22 cellular contexts compared by ENCODE assay signal in genomic region chr5:59198832-59199231, GRCh38.
DNase-seq lines count a peak whose midpoint lies in the region; ATAC-seq, FAIRE-seq and TF ChIP-seq lines count a peak whose summit lies in the region.
"Had no signal": no experiment of that assay in that cellular context is flagged by ENCODE, and none has a peak within 500 bp of the region (broad histone marks: within the 10 kb centered on the region; RNA-seq: fewer than 3 reads in every experiment).

No MANE protein-coding gene starts in this region.

- TF ChIP-seq RAD21 in HepG2 (CRISPR knock-in tag; IDR thresholded peaks at IDR 0.05), result no peak

- no peaks in the 10 kb centered on the region for H3K27me3 Mint-ChIP-seq in chondrocyte (ENCODE audit: low read depth)
- no peaks in the 10 kb centered on the region for H3K27me3 Mint-ChIP-seq in natural killer cell treated with Interleukin-12 subunit alpha and Interleukin-12 subunit beta and Interleukin-15 and Interleukin-18, amount 100 ng/mL, for 72 hours

- no peak for FAIRE-seq in HepG2 (lab: Jason Lieb, UNC)
- FAIRE-seq: H54 had no signal

- H3K9ac ChIP-seq in HepG2 (ENCODE audit: insufficient read depth, low read depth, low read length) (no peak overlapping the region), muscle layer of colon (ENCODE audit: low read length) (no peak overlapping the region)
- H3K9ac ChIP-seq: KMS-11 had no signal

- no peaks in the 10 kb centered on the region for H3K4me1 ChIP-seq in HepG2 (ENCODE audit: insufficient read depth, low read length)
- no peaks in the 10 kb centered on the region for H3K4me1 ChIP-seq in right lobe of liver
- H3K4me1 ChIP-seq in muscle layer of colon (ENCODE audit: insufficient read depth, low read length), result peaks cover 25% of the 10 kb centered on the region
- no peaks in the 10 kb centered on the region for H3K4me1 ChIP-seq in spleen

- POLR2A ChIA-PET in HepG2 (lab: Yijun Ruan, JAX), result no interaction called here

- WGBS in HepG2 (ENCODE audit: low lambda C conversion rate), result 91% methylated on average over 1 of the region's 1 CpG
- 75% methylated on average over 1 of the region's 1 CpG for WGBS in right lobe of liver (ENCODE audit: insufficient coverage, low coverage, low lambda C conversion rate, missing lambda C conversion rate)
- WGBS in spleen, 5 donors, result 83 to 97% (median 93%) methylated on average over 1 of the region's 1 CpG

- no peak overlapping the region for H3K4me3 Mint-ChIP-seq in chondrocyte (ENCODE audit: unreplicated experiment)
- no peak overlapping the region for H3K4me3 Mint-ChIP-seq in natural killer cell treated with Interleukin-12 subunit alpha and Interleukin-12 subunit beta and Interleukin-15 and Interleukin-18, amount 100 ng/mL, for 72 hours
- H3K4me3 Mint-ChIP-seq: HFFc6 had no signal

- H3K4me1 Mint-ChIP-seq in chondrocyte (ENCODE audit: low read depth), result peaks cover 9% of the 10 kb centered on the region
- H3K4me1 Mint-ChIP-seq in natural killer cell treated with Interleukin-12 subunit alpha and Interleukin-12 subunit beta and Interleukin-15 and Interleukin-18, amount 100 ng/mL, for 72 hours (ENCODE audit: low read depth in 2 of 2), result peaks cover 0 to 3% of the 10 kb centered on the region in 2 donors

- no peaks in the 10 kb centered on the region for H3K36me3 ChIP-seq in HepG2 (replicated peaks in 1 of 2; ENCODE audit: control insufficient read depth in 1 of 2, insufficient read depth in 2 of 2, low read length in 2 of 2)
- H3K36me3 ChIP-seq in right lobe of liver, result no peaks in the 10 kb centered on the region
- no peaks in the 10 kb centered on the region for H3K36me3 ChIP-seq in muscle layer of colon (ENCODE audit: insufficient read depth, low read length)
- no peaks in the 10 kb centered on the region for H3K36me3 ChIP-seq in H7 (replicated peaks; ENCODE audit: control insufficient read depth, insufficient read depth, low read length)
- H3K36me3 ChIP-seq in spleen, result no peaks in the 10 kb centered on the region
- H3K36me3 ChIP-seq: MG63 had no signal

- TF ChIP-seq POLR2A in HepG2 (IDR thresholded peaks at IDR 0.05; ENCODE audit: insufficient read depth in 1 of 2, low read depth in 2 of 2, low read length in 2 of 2) (no peak), right lobe of liver (IDR thresholded peaks at IDR 0.05) (no peak), spleen (IDR thresholded peaks at IDR 0.05) (no peak)

- H3K79me2 ChIP-seq in HepG2 (ENCODE audit: insufficient read depth, low read length), result no peaks in the 10 kb centered on the region

- no peak overlapping the region for H3K4me3 ChIP-seq in HepG2 (replicated peaks in 1 of 3; ENCODE audit: insufficient read depth in 1 of 3, low read depth in 2 of 3, low read length in 3 of 3)
- H3K4me3 ChIP-seq in right lobe of liver, result no peak overlapping the region
- H3K4me3 ChIP-seq in muscle layer of colon (ENCODE audit: low read depth in 1 of 2, low read length in 2 of 2), result no peak overlapping the region
- H3K4me3 ChIP-seq in H7 (ENCODE audit: insufficient read depth, low read depth, low read length), result no peak overlapping the region
- H3K4me3 ChIP-seq in spleen, result no peak overlapping the region
- H3K4me3 ChIP-seq: MG63, PC-9 had no signal

- ATAC-seq in HepG2 (no peak), right lobe of liver (no peak), GM21360 (IDR thresholded peaks at IDR 0.05; ENCODE audit: unreplicated experiment) (no peak)
- ATAC-seq in natural killer cell treated with Interleukin-12 subunit alpha and Interleukin-12 subunit beta and Interleukin-15 and Interleukin-18, amount 100 ng/mL, for 72 hours, result no peak

- peaks cover 3% of the 10 kb centered on the region for H3K36me3 Mint-ChIP-seq in chondrocyte (ENCODE audit: low read depth)
- no peaks in the 10 kb centered on the region for H3K36me3 Mint-ChIP-seq in natural killer cell treated with Interleukin-12 subunit alpha and Interleukin-12 subunit beta and Interleukin-15 and Interleukin-18, amount 100 ng/mL, for 72 hours

- H3K4me2 ChIP-seq in HepG2 (ENCODE audit: low read depth, low read length), result no peak overlapping the region
- H3K4me2 ChIP-seq: KMS-11, PC-9 had no signal

- TF ChIP-seq EP300 in HepG2 (IDR thresholded peaks at IDR 0.05; ENCODE audit: low read depth in 2 of 2, low read length in 2 of 2) (no peak), HepG2 (CRISPR knock-in tag; IDR thresholded peaks at IDR 0.05; ENCODE audit: borderline replicate concordance) (no peak)

- in situ Hi-C loops in HepG2 (cut with HindIII; ENCODE audit: extremely low pct_ligation_motif_present, low pct_unique_long_range_greater_than_20kb), result no loop called here

- no peaks in the 10 kb centered on the region for H3K9me3 Mint-ChIP-seq in chondrocyte (ENCODE audit: low read depth)
- H3K9me3 Mint-ChIP-seq in natural killer cell treated with Interleukin-12 subunit alpha and Interleukin-12 subunit beta and Interleukin-15 and Interleukin-18, amount 100 ng/mL, for 72 hours, result no peaks in the 10 kb centered on the region
- H3K9me3 Mint-ChIP-seq: HFFc6 had no signal

- CTCF ChIA-PET in HepG2 (lab: Yijun Ruan, JAX; ENCODE audit: low intra/inter-chr PET ratio, low total read pairs), result no interaction called here

- H2AFZ ChIP-seq in HepG2 (ENCODE audit: low read length), result no peak overlapping the region
- H2AFZ ChIP-seq: PC-9 had no signal

- intact Hi-C loops in HepG2 (cut with micrococcal nuclease; ENCODE audit: unreplicated experiment) (no loop called here), right lobe of liver (cut with DNase I) (no loop called here), spleen (cut with DNase I; ENCODE audit: low total_unique reads) (no loop called here)

- H3K9me3 ChIP-seq in HepG2 (ENCODE audit: low read length), result no peaks in the 10 kb centered on the region
- no peaks in the 10 kb centered on the region for H3K9me3 ChIP-seq in right lobe of liver
- H3K9me3 ChIP-seq in muscle layer of colon (ENCODE audit: low read length), result no peaks in the 10 kb centered on the region
- H3K9me3 ChIP-seq in spleen, result no peaks in the 10 kb centered on the region
- H3K9me3 ChIP-seq: MG63 had no signal

- H3K27ac ChIP-seq in HepG2 (ENCODE audit: extremely low read length, insufficient read depth, low read length) (no peak overlapping the region), right lobe of liver (no peak overlapping the region), muscle layer of colon (ENCODE audit: low read depth, low read length) (peak overlapping the region; percentile 37), spleen (no peak overlapping the region)
- H3K27ac ChIP-seq: KMS-11, PC-9, RWPE1 had no signal

- BruUV-seq in HepG2 (replicated peaks; lab: Mats Ljungman, UMichigan), result no TSS peak

- no peaks in the 10 kb centered on the region for H3K27me3 ChIP-seq in HepG2 (ENCODE audit: control insufficient read depth in 1 of 2, insufficient read depth in 2 of 2, low read length in 2 of 2)
- no peaks in the 10 kb centered on the region for H3K27me3 ChIP-seq in right lobe of liver
- H3K27me3 ChIP-seq in muscle layer of colon (ENCODE audit: control insufficient read depth in 1 of 2, insufficient read depth in 2 of 2, low read length in 2 of 2), result no peaks in the 10 kb centered on the region
- H3K27me3 ChIP-seq in H7 (ENCODE audit: control insufficient read depth, insufficient read depth, low read length), result no peaks in the 10 kb centered on the region
- H3K27me3 ChIP-seq in spleen (replicated peaks in 1 of 7), result no peaks in the 10 kb centered on the region
- H3K27me3 ChIP-seq: MG63 had no signal

- TF ChIP-seq CTCF in HepG2 (CRISPR knock-in tag; IDR thresholded peaks at IDR 0.05) (no peak), right lobe of liver (IDR thresholded peaks at IDR 0.05) (no peak), chondrocyte (IDR thresholded peaks at IDR 0.05) (peak; percentile 57), spleen (IDR thresholded peaks at IDR 0.05 in 8 of 11, conservative IDR thresholded peaks at IDR 0.05 in 3 of 11) (no peak)

- no peak for DNase-seq in HepG2 (ENCODE audit: low spot score)
- DNase-seq in right lobe of liver, result no peak
- DNase-seq in chondrocyte (ENCODE audit: low spot score), result no peak
- no peak for DNase-seq in H7
- DNase-seq in spleen, result no peak
- DNase-seq in natural killer cell treated with Interleukin-12 subunit alpha and Interleukin-12 subunit beta and Interleukin-15 and Interleukin-18, amount 100 ng/mL, for 72 hours (ENCODE audit: low spot score), result no peak
- DNase-seq: ACHN, DMS79, HFFc6, MG63, NCI-H1048, NCI-H1436, NCI-H1930, NCI-H345, NCI-H526, PC-9, SIG-M5 had no signal

- H3K27ac Mint-ChIP-seq in chondrocyte (ENCODE audit: unreplicated experiment), result no peak overlapping the region
- peak overlapping the region in 1 of 2 donors; percentile 19 for H3K27ac Mint-ChIP-seq in natural killer cell treated with Interleukin-12 subunit alpha and Interleukin-12 subunit beta and Interleukin-15 and Interleukin-18, amount 100 ng/mL, for 72 hours
- H3K27ac Mint-ChIP-seq: HFFc6 had no signal

- no peaks in the 10 kb centered on the region; the same call in 1 of the 2 replicates for H4K20me1 ChIP-seq in HepG2 (ENCODE audit: insufficient read depth, low read length)

TF ChIP-seq in HepG2, 621 proteins besides CTCF, POLR2A, EP300 and RAD21:
- TF ChIP-seq MBNL3 (CRISPR knock-in tag; conservative IDR thresholded peaks at IDR 0.05) (no peak), MED8 (CRISPR knock-in tag; IDR thresholded peaks at IDR 0.05; ENCODE audit: insufficient replicate concordance) (no peak), ZNF629 (CRISPR knock-in tag; conservative IDR thresholded peaks at IDR 0.05) (no peak), ZNF326 (CRISPR knock-in tag; IDR thresholded peaks at IDR 0.05; ENCODE audit: borderline replicate concordance) (no peak), CEBPB (IDR thresholded peaks at IDR 0.05; ENCODE audit: borderline replicate concordance, low read depth, low read length) (peak; percentile 53; the same call in 1 of the 2 replicates), ZNF33B (CRISPR knock-in tag; IDR thresholded peaks at IDR 0.05) (no peak), ZNF597 (CRISPR knock-in tag; IDR thresholded peaks at IDR 0.05) (no peak)
- TF ChIP-seq, protein P1, sequence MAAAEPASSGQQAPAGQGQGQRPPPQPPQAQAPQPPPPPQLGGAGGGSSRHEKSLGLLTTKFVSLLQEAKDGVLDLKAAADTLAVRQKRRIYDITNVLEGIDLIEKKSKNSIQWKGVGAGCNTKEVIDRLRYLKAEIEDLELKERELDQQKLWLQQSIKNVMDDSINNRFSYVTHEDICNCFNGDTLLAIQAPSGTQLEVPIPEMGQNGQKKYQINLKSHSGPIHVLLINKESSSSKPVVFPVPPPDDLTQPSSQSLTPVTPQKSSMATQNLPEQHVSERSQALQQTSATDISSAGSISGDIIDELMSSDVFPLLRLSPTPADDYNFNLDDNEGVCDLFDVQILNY (CRISPR knock-in tag; conservative IDR thresholded peaks at IDR 0.05), result no peak
